Comparison of ENCODE assay signal across 1 cellular context in the genomic region with DNA sequence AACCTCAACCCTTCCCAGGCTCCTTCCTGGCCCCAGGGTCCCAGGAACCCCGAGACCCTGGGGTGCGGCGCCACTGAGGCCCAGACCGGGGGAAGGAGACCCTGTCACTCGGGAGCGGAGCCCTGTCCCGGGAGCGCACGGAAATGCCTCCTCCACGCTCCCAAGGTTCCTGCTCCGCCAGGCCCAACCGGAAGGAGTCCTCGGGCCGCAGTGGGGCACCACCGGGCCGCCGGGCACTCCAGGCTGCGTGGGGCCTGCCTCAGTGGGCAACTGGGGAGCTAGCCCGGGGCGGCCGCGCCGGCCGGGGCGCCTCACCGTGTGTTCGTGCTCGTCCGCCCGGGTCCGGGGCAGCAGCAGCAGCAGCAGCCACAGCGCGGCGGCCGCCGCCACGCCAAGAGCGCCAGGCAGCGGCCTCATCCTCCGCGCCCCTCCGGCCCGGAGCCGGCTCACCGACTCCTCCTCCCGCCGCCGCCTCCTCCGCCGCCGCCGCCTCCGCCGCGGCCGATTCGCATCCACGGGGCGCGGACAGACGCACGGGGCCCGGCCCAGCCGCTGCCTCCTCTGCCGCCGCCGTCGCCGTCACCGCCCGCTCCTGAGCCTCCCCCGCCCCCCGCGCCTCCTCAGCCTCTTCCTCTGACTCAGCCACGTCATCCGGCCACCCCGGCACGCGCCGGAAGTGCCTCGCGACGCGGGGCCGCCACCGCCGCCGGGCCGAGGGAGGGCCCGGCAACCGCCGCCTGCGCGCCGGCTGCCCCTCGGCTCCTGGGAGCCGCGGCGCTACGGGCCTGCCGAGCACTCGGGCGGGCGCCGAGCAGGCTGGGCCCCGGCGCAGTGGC.
TF ChIP-seq lines count a peak whose summit lies in the region.

Gene TM9SF3 (minus strand): TSS at position 594 of the 836 bp plus-strand sequence. CDS start 177 bp downstream, at position 417.

TF ChIP-seq in HepG2, 621 proteins besides CTCF, POLR2A, EP300 and RAD21 (continued from another document):
- TF ChIP-seq, protein P1, sequence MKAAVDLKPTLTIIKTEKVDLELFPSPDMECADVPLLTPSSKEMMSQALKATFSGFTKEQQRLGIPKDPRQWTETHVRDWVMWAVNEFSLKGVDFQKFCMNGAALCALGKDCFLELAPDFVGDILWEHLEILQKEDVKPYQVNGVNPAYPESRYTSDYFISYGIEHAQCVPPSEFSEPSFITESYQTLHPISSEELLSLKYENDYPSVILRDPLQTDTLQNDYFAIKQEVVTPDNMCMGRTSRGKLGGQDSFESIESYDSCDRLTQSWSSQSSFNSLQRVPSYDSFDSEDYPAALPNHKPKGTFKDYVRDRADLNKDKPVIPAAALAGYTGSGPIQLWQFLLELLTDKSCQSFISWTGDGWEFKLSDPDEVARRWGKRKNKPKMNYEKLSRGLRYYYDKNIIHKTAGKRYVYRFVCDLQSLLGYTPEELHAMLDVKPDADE (CRISPR knock-in tag; IDR thresholded peaks at IDR 0.05): no peak
- TF ChIP-seq CCAR2 (optimal IDR thresholded peaks at IDR 0.05; ENCODE audit: low read depth, low read length) (no peak), TARDBP (CRISPR knock-in tag; IDR thresholded peaks at IDR 0.05) (no peak; the same call in 1 of the 2 replicates), ZNF562 (CRISPR knock-in tag; IDR thresholded peaks at IDR 0.05; ENCODE audit: borderline replicate concordance) (peak; percentile 26; the same call in 1 of the 2 replicates), ZXDC (CRISPR knock-in tag; IDR thresholded peaks at IDR 0.05) (no peak), DNMT3B (CRISPR knock-in tag; conservative IDR thresholded peaks at IDR 0.05) (no peak), ZFP36L2 (CRISPR knock-in tag; IDR thresholded peaks at IDR 0.05) (no peak), ZNF672 (CRISPR knock-in tag; IDR thresholded peaks at IDR 0.05) (peak; percentile 79; the same call in 1 of the 2 replicates), ZSCAN20 (CRISPR knock-in tag; IDR thresholded peaks at IDR 0.05; ENCODE audit: borderline replicate concordance) (0 out of 2 replicates have a peak, but pooled peaks have one; percentile 30), KMT2A (CRISPR knock-in tag; IDR thresholded peaks at IDR 0.05) (peak; percentile 93)
- TF ChIP-seq, protein P2, sequence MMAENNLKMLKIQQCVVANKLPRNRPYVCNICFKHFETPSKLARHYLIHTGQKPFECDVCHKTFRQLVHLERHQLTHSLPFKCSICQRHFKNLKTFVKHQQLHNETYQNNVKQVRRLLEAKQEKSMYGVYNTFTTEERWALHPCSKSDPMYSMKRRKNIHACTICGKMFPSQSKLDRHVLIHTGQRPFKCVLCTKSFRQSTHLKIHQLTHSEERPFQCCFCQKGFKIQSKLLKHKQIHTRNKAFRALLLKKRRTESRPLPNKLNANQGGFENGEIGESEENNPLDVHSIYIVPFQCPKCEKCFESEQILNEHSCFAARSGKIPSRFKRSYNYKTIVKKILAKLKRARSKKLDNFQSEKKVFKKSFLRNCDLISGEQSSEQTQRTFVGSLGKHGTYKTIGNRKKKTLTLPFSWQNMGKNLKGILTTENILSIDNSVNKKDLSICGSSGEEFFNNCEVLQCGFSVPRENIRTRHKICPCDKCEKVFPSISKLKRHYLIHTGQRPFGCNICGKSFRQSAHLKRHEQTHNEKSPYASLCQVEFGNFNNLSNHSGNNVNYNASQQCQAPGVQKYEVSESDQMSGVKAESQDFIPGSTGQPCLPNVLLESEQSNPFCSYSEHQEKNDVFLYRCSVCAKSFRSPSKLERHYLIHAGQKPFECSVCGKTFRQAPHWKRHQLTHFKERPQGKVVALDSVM (CRISPR knock-in tag; IDR thresholded peaks at IDR 0.05): peak; percentile 16; the same call in 1 of the 2 replicates
